26 cellular contexts compared by ENCODE assay signal in genomic region chr2:16312771-16313170, GRCh38.
"Had no signal": no experiment of that assay in that cellular context is flagged by ENCODE, and none has a peak within 500 bp of the region (broad histone marks: within the 10 kb centered on the region; RNA-seq: fewer than 3 reads in every experiment).

No MANE protein-coding gene starts in this region.

- H3K27me3 ChIP-seq: colonic mucosa, esophagus squamous epithelium, left lung had no signal

- H3K4me1 Mint-ChIP-seq: endodermal cell, immature natural killer cell, memory B cell had no signal

- H3K4me1 ChIP-seq: colonic mucosa, esophagus squamous epithelium, gastrocnemius medialis, left lung, lower lobe of right lung had no signal

- H3K36me3 ChIP-seq: colonic mucosa, esophagus squamous epithelium, gastrocnemius medialis, heart right ventricle, left lung, lower lobe of right lung had no signal

- H3K4me3 ChIP-seq: colonic mucosa, esophagus squamous epithelium, gastrocnemius medialis, heart right ventricle, left lung, lower lobe of right lung had no signal

- H3K27ac Mint-ChIP-seq: dendritic cell treated with granulocyte-macrophage colony-stimulating factor and Interleukin-4, amounts not matched to agents 40 ng/mL and 50 ng/mL, for 4 days; effector memory CD8-positive, alpha-beta T cell; endodermal cell; immature natural killer cell; memory B cell had no signal

- DNase-seq: colonic mucosa; cortex of kidney; effector CD8-positive, alpha-beta T cell; effector memory CD8-positive, alpha-beta T cell; endodermal cell; erythroblast; esophagus squamous epithelium; foreskin fibroblast; foreskin melanocyte; gastrocnemius medialis; glutamatergic neuron; heart right ventricle; hypothalamus; immature natural killer cell; left cardiac atrium; left lung; left ventricle myocardium superior; lower lobe of right lung; mammary epithelial cell; mesendoderm; midbrain had no signal

- H3K4me3 Mint-ChIP-seq: dendritic cell treated with granulocyte-macrophage colony-stimulating factor and Interleukin-4, amounts not matched to agents 40 ng/mL and 50 ng/mL, for 4 days; effector memory CD8-positive, alpha-beta T cell; endodermal cell; immature natural killer cell; memory B cell had no signal

- H3K27me3 Mint-ChIP-seq: dendritic cell treated with granulocyte-macrophage colony-stimulating factor and Interleukin-4, amounts not matched to agents 40 ng/mL and 50 ng/mL, for 4 days; effector memory CD8-positive, alpha-beta T cell had no signal

- H3K27ac ChIP-seq: colonic mucosa, epithelial cell of prostate, esophagus squamous epithelium, gastrocnemius medialis, heart right ventricle, left lung, lower lobe of right lung had no signal

- H3K9me3 ChIP-seq: colonic mucosa, esophagus squamous epithelium, gastrocnemius medialis, left lung, lower lobe of right lung had no signal

- H3K36me3 Mint-ChIP-seq: immature natural killer cell, memory B cell had no signal

- H3K9me3 Mint-ChIP-seq: dendritic cell treated with granulocyte-macrophage colony-stimulating factor and Interleukin-4, amounts not matched to agents 40 ng/mL and 50 ng/mL, for 4 days; endodermal cell had no signal

- FAIRE-seq: endometrium, keratinocyte had no signal
